ENCODE assay signal across 8 cellular contexts in the genomic region with DNA sequence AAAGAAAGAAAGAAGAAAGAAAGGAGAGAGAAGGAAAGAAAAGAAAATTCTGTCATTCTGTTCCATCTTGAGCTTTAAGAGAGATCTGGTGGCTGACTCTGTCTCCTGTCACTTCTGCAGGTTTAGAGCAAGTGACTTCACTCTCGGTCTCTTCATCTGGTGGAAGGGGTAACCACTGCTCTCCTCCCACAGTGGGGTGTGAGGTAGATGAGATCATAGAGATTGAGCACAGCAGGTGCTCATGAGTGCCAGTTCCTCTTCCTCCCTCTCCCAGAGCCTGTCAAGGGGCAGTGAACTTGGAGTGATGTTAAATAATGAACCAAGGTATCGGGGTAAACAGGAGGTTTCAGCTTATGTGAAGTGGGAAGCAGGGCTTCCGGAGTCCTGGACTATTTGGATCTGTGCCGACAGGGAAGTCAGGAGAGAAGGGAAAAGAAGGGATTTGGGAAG. TPM values are rescaled to one million over a fixed set of nuclear protein-coding genes. Genes with fewer than 3 reads are reported as not detected.
DNase-seq lines count a peak whose midpoint lies in the region; ATAC-seq and TF ChIP-seq lines count a peak whose summit lies in the region.

No MANE protein-coding gene starts in this region.

- no peak overlapping the region for H3K4me3 ChIP-seq in mucosa of descending colon
- no peak overlapping the region for H3K4me3 ChIP-seq in psoas muscle
- no peak overlapping the region for H3K4me3 ChIP-seq in coronary artery

- peak; percentile 77 for DNase-seq in NCI-H2029 treated with DMSO at 0.1 percent for 48 hours (lab: John Stamatoyannopoulos, UW)
- DNase-seq in activated CD8-positive, alpha-beta memory T cell treated with anti-CD3 and anti-CD28 coated beads for 1 hour (ENCODE audit: extremely low read depth in 1 of 2, low read depth in 1 of 2), result peak; percentile 12 to 23
- peak in 1 of 3 donors; percentile 28 for DNase-seq in mucosa of descending colon
- no peak for DNase-seq in psoas muscle
- DNase-seq in superior temporal gyrus (ENCODE audit: extremely low spot score), result no peak
- DNase-seq in coronary artery (ENCODE audit: low spot score), result no peak

- peaks cover 0 to 12% (median 0%) of the 10 kb centered on the region in 3 donors for H3K27me3 ChIP-seq in psoas muscle (ENCODE audit: insufficient read depth in 3 of 3, low read length in 2 of 3)

- WGBS in psoas muscle, 3 donors, result 8 to 17% (median 9%) methylated on average over 4 of the region's 4 CpGs

- H3K9me3 ChIP-seq in mucosa of descending colon (no peaks in the 10 kb centered on the region), psoas muscle (no peaks in the 10 kb centered on the region)

- H3K4me1 ChIP-seq in mucosa of descending colon (ENCODE audit: low read depth) (peaks cover 4% of the 10 kb centered on the region), psoas muscle (no peaks in the 10 kb centered on the region)

- TF ChIP-seq CTCF in mucosa of descending colon (IDR thresholded peaks at IDR 0.05) (no peak), psoas muscle (IDR thresholded peaks at IDR 0.05) (no peak), coronary artery (IDR thresholded peaks at IDR 0.05) (no peak)

- H3K27ac ChIP-seq in psoas muscle (no peak overlapping the region), coronary artery (no peak overlapping the region)

- ATAC-seq in GM18499 (IDR thresholded peaks at IDR 0.05; ENCODE audit: insufficient read depth, unreplicated experiment), result peak; percentile 89
- ATAC-seq in HG02763 (IDR thresholded peaks at IDR 0.05; ENCODE audit: unreplicated experiment), result peak; percentile 71
- ATAC-seq in mucosa of descending colon, result peak; percentile 71
- no peak for ATAC-seq in psoas muscle

- H3K36me3 ChIP-seq in mucosa of descending colon (ENCODE audit: low read depth), result no peaks in the 10 kb centered on the region
- H3K36me3 ChIP-seq in psoas muscle (ENCODE audit: insufficient read depth in 1 of 2, low read depth in 1 of 2), result no peaks in the 10 kb centered on the region

- intact Hi-C loops in mucosa of descending colon (cut with DNase I, micrococcal nuclease) (no loop called here), psoas muscle (cut with DNase I) (loop anchor here in 1 of 2 donors (5.0 to 10.0 kb wide), 2 partner anchors 73 to 110 kb away; no protein-coding TSS in a partner anchor)

RNA-seq across cellular contexts. Expression of a gene that starts 47.7 kb away (rescaled TPM):
- total RNA-seq in mucosa of descending colon (under 1 TPM in 1 of 3 donors, not detected in 2; 0.22 TPM), psoas muscle (not detected)
- polyA plus RNA-seq in psoas muscle, result under 1 TPM in 2 of 3 donors, not detected in 1; 0.01 to 0.08 TPM

Comparison
In these comparisons a context has a peak if more than half of its experiments do, and no peak if none do; other contexts are left out.
1. ATAC-seq: peak in GM18499 (single experiment), HG02763 (single experiment) and mucosa of descending colon (single experiment); none in psoas muscle (0 of 4).
2. DNase-seq: peak in NCI-H2029 treated with DMSO at 0.1 percent for 48 hours (single experiment) and activated CD8-positive, alpha-beta memory T cell treated with anti-CD3 and anti-CD28 coated beads for 1 hour (2 of 2); none in psoas muscle (0 of 2), superior temporal gyrus (single experiment) and coronary artery (single experiment).